Comparison of ENCODE assay signal across 8 cellular contexts in genomic region chr19:11378319-11379189, GRCh38. TPM values are rescaled to one million over a fixed set of nuclear protein-coding genes. Genes with fewer than 3 reads are reported as not detected.
DNase-seq lines count a peak whose midpoint lies in the region; ATAC-seq and TF ChIP-seq lines count a peak whose summit lies in the region.

No MANE protein-coding gene starts in this region.

- H3K9ac ChIP-seq in colonic mucosa (ENCODE audit: low read depth in 2 of 2, low read length in 2 of 2): no peak overlapping the region

- no peaks in the 10 kb centered on the region for H3K9me3 ChIP-seq in colonic mucosa
- H3K9me3 ChIP-seq in mucosa of descending colon: no peaks in the 10 kb centered on the region

- peak; percentile 59 for TF ChIP-seq CTCF in AG09319 (IDR thresholded peaks at IDR 0.05; ENCODE audit: low read depth, low read length)
- TF ChIP-seq CTCF in GM12865 (IDR thresholded peaks at IDR 0.05; ENCODE audit: insufficient read depth, low read depth, low read length, missing control alignments): peak; percentile 68
- peak; percentile 48 for TF ChIP-seq CTCF in colonic mucosa (IDR thresholded peaks at IDR 0.05)
- TF ChIP-seq CTCF in mucosa of descending colon (IDR thresholded peaks at IDR 0.05): peak; percentile 39

- H3K27ac ChIP-seq in colonic mucosa: no peak overlapping the region

- H3K27me3 ChIP-seq in colonic mucosa: no peaks in the 10 kb centered on the region

- intact Hi-C loops in colonic mucosa (cut with DNase I): no loop called here
- intact Hi-C loops in mucosa of descending colon (cut with DNase I, micrococcal nuclease): no loop called here

- DNase-seq in AG09319 (ENCODE audit: extremely low read depth, low read depth): no peak
- DNase-seq in GM12865 (ENCODE audit: low read depth): peak; percentile 56
- peak; percentile 90 for DNase-seq in RKO (ENCODE audit: low spot score)
- DNase-seq in colonic mucosa: peak; percentile 55
- peak in 2 of 3 donors; percentile 62 for DNase-seq in mucosa of descending colon
- no peak for DNase-seq in mesenteric fat pad (ENCODE audit: low spot score)

- no peak overlapping the region for H3K4me3 ChIP-seq in GM12865 (ENCODE audit: low read depth, low read length)
- H3K4me3 ChIP-seq in colonic mucosa: no peak overlapping the region
- H3K4me3 ChIP-seq in mucosa of descending colon: no peak overlapping the region

- H3K36me3 ChIP-seq in colonic mucosa: no peaks in the 10 kb centered on the region
- no peaks in the 10 kb centered on the region for H3K36me3 ChIP-seq in mucosa of descending colon (ENCODE audit: low read depth)

- H3K4me1 ChIP-seq in colonic mucosa (peaks cover 15% of the 10 kb centered on the region), mucosa of descending colon (ENCODE audit: low read depth) (peaks cover 45% of the 10 kb centered on the region)

- ATAC-seq in mucosa of descending colon (no peak), GM19351 (IDR thresholded peaks at IDR 0.05; ENCODE audit: unreplicated experiment) (no peak), HG03565 (IDR thresholded peaks at IDR 0.05; ENCODE audit: unreplicated experiment) (no peak)

RNA-seq across cellular contexts. Expression of gene SWSAP1, which starts 4.1 kb away (rescaled TPM):
- total RNA-seq in colonic mucosa: 1 to 10 TPM; 3.0 to 4.6 TPM
- total RNA-seq in mucosa of descending colon: 1 to 10 TPM; 2.5 to 3.4 (median 3.3) TPM
- total RNA-seq in mesenteric fat pad: 1.2 TPM

RNA-seq across cellular contexts. Expression of gene EPOR, which starts 5.6 kb away (rescaled TPM):
- total RNA-seq in colonic mucosa: 1 to 10 TPM; 2.8 to 5.8 TPM
- total RNA-seq in mucosa of descending colon: 1 to 10 TPM; 2.8 to 4.7 (median 3.6) TPM
- 9.6 TPM for total RNA-seq in mesenteric fat pad

RNA-seq across cellular contexts. Expression of gene PLPPR2, which starts 23.3 kb away (rescaled TPM):
- 1 to 10 TPM; 4.8 to 8.0 TPM for total RNA-seq in colonic mucosa
- 10 to 100 TPM in 1 of 3 donors, 1 to 10 TPM in 2; 5.1 to 32.8 (median 7.4) TPM for total RNA-seq in mucosa of descending colon
- total RNA-seq in mesenteric fat pad: 26.0 TPM

RNA-seq across cellular contexts. Expression of gene CCDC159, which starts 32.2 kb away (rescaled TPM):
- total RNA-seq in colonic mucosa (10 to 100 TPM; 17.4 to 21.4 TPM), mucosa of descending colon (10 to 100 TPM; 27.4 to 40.5 (median 38.8) TPM), mesenteric fat pad (16.4 TPM)

RNA-seq across cellular contexts. Expression of gene TMEM205, which starts 32.5 kb away (rescaled TPM):
- total RNA-seq in colonic mucosa (10 to 100 TPM; 45.4 to 63.4 TPM), mucosa of descending colon (10 to 100 TPM; 37.3 to 61.8 (median 55.7) TPM), mesenteric fat pad (54.3 TPM)

Comparison
In these comparisons a context has a peak if more than half of its experiments do, and no peak if none do; other contexts are left out.
1. DNase-seq: peak in GM12865 (single experiment), RKO (single experiment), colonic mucosa (single experiment) and mucosa of descending colon (2 of 3); none in AG09319 (single experiment) and mesenteric fat pad (single experiment).
2. Peak in every context shown above with its lines, with median percentiles within 50 percentile points of each other: CTCF ChIP-seq.